Comparison of ENCODE assay signal across 5 cellular contexts in genomic region chrX:4150259-4150658, GRCh38.
"Had no signal": no experiment of that assay in that cellular context is flagged by ENCODE, and none has a peak within 500 bp of the region (broad histone marks: within the 10 kb centered on the region; RNA-seq: fewer than 3 reads in every experiment).

No MANE protein-coding gene starts in this region.

- DNase-seq: IMR-90 had no signal

- H3K27ac Mint-ChIP-seq: IgD-negative memory B cell had no signal

- H3K4me3 ChIP-seq: K562 had no signal

- H3K4me3 Mint-ChIP-seq: IgD-negative memory B cell had no signal

- H3K27me3 Mint-ChIP-seq: IgD-negative memory B cell had no signal

- ATAC-seq: HepG2, K562 had no signal

- H3K4me1 Mint-ChIP-seq: IgD-negative memory B cell had no signal

- H3K27ac ChIP-seq: HL-60 had no signal

- H3K36me3 Mint-ChIP-seq: IgD-negative memory B cell had no signal
